In the genomic region with DNA sequence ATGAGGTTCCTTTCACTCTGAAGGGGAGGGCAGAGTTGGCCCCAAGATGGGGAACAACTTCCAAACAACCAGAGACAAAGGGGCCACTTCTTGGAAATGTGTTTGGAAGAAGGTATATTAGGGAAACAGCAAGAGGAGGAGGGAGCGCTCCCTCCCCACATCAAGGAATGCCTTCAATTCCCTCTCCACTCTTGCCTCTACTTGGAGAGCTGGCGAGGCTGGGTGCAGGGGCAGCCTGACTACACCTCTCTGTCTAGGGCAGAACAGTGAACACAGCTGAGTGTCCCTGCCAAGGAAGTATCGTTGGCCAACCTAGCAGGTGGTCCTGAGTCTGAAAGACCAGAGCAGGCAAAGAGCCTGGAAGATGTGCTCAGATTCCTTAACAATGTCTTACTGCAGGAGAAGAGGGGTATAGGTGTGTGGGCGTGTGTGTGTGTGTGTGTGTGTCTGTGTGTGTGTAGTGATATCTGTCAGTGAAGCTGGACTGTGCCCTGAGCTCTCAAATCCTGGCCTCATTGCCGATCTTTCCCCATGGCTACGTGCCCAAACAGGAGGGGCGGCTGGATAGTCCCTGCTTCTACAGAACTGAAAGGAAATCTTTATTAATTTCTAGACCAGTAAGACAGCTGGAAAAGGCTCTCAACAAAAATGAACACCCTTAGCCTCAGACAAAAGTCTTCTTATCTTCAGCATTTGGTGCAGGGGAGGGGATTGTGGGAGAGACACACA, we compare ENCODE assay signal across 15 cellular contexts. TPM values are rescaled to one million over a fixed set of nuclear protein-coding genes. Genes with fewer than 3 reads are reported as not detected.
DNase-seq lines count a peak whose midpoint lies in the region; ATAC-seq and TF ChIP-seq lines count a peak whose summit lies in the region.
"Had no signal": no experiment of that assay in that cellular context is flagged by ENCODE, and none has a peak within 500 bp of the region (broad histone marks: within the 10 kb centered on the region; RNA-seq: fewer than 3 reads in every experiment).

No MANE protein-coding gene starts in this region.

- DNase-seq in NCI-H2196 (lab: John Stamatoyannopoulos, UW; ENCODE audit: unreplicated experiment) (peak; percentile 3), NCI-H2196 treated with DMSO at 0.1 percent for 48 hours (lab: John Stamatoyannopoulos, UW; ENCODE audit: unreplicated experiment) (no peak), caudate nucleus (lab: John Stamatoyannopoulos, UW) (peak in 45 of 61 donors; percentile 7 to 89 (median 50)), right lobe of liver (peak in 2 of 3 donors; percentile 44 to 51), substantia nigra (lab: John Stamatoyannopoulos, UW) (peak in 39 of 49 donors; percentile 4 to 81 (median 51)), tibial nerve (ENCODE audit: low spot score in 2 of 2) (no peak)
- no peak for DNase-seq in stimulated activated naive CD4-positive, alpha-beta T cell (lab: John Stamatoyannopoulos, UW)
- DNase-seq: activated gamma-delta T cell; mesenchymal stem cell; NCI-H748 treated with DMSO at 0.1 percent for 48 hours; stimulated activated CD4-positive, alpha-beta T cell treated with anti-CD3 and anti-CD28 coated beads, Interleukin-15, amount 100 ng/mL, for 24 hours had no signal

- no peak for TF ChIP-seq EP300 in tibial nerve (IDR thresholded peaks at IDR 0.05)

- ATAC-seq in right lobe of liver: peak; percentile 43 to 85 (median 64)
- no peak for ATAC-seq in HG03378 (IDR thresholded peaks at IDR 0.05; ENCODE audit: unreplicated experiment)
- ATAC-seq: A549 had no signal

- no peaks in the 10 kb centered on the region for H3K4me1 ChIP-seq in right lobe of liver
- H3K4me1 ChIP-seq in tibial nerve: peaks cover 0 to 6% (median 1%) of the 10 kb centered on the region in 4 donors
- H3K4me1 ChIP-seq: A549, suprapubic skin had no signal

- 23% methylated on average over 5 of the region's 7 CpGs for WGBS in right lobe of liver (ENCODE audit: insufficient coverage, low coverage, low lambda C conversion rate, missing lambda C conversion rate)
- WGBS in tibial nerve, 2 donors: 37 to 41% methylated on average over 7 of the region's 7 CpGs

- TF ChIP-seq CTCF in right lobe of liver (IDR thresholded peaks at IDR 0.05) (no peak), tibial nerve (IDR thresholded peaks at IDR 0.05) (no peak)

- intact Hi-C loops in right lobe of liver (cut with DNase I): no loop called here

- no peaks in the 10 kb centered on the region for H3K9me3 ChIP-seq in right lobe of liver
- H3K9me3 ChIP-seq in tibial nerve: peaks cover 0 to 18% (median 2%) of the 10 kb centered on the region in 4 donors
- H3K9me3 ChIP-seq: suprapubic skin had no signal

- TF ChIP-seq POLR2A in right lobe of liver (IDR thresholded peaks at IDR 0.05) (no peak), tibial nerve (IDR thresholded peaks at IDR 0.05) (no peak)

- no peak overlapping the region for H3K4me3 ChIP-seq in right lobe of liver
- no peak overlapping the region for H3K4me3 ChIP-seq in tibial nerve
- H3K4me3 ChIP-seq: A549, suprapubic skin had no signal

- H3K27ac ChIP-seq in caudate nucleus (ENCODE audit: low read depth, low read length) (peak overlapping the region; percentile 66), right lobe of liver (no peak overlapping the region), substantia nigra (ENCODE audit: low read depth, low read length, poor library complexity, severe bottlenecking) (no peak overlapping the region), tibial nerve (no peak overlapping the region)
- H3K27ac ChIP-seq: A549, suprapubic skin had no signal

- H3K36me3 ChIP-seq in right lobe of liver (no peaks in the 10 kb centered on the region), tibial nerve (no peaks in the 10 kb centered on the region)
- H3K36me3 ChIP-seq: suprapubic skin had no signal

- H3K27me3 ChIP-seq in right lobe of liver (no peaks in the 10 kb centered on the region), tibial nerve (no peaks in the 10 kb centered on the region)
- H3K27me3 ChIP-seq: suprapubic skin had no signal

RNA-seq across cellular contexts. Expression of gene PAMR1, which starts 46.8 kb away (rescaled TPM):
- total RNA-seq in right lobe of liver: 1 to 10 TPM; 2.0 to 4.2 (median 2.8) TPM
- 10 to 100 TPM in 1 of 4 donors, 1 to 10 TPM in 3; 6.9 to 10.8 (median 7.7) TPM for total RNA-seq in tibial nerve
- total RNA-seq: T-helper 1 cell treated with Interleukin-12 subunit alpha and Interleukin-12 subunit beta and Interleukin-4 antibody, amounts not matched to agents 30 ng/mL and 1 ng/mL, for 36 hours had no signal

RNA-seq across cellular contexts. Expression of gene SLC1A2, which starts 59.2 kb away (rescaled TPM):
- total RNA-seq in right lobe of liver (10 to 100 TPM in 4 of 6 experiments, 1 to 10 TPM in 2; 7.6 to 87.4 (median 13.3) TPM), tibial nerve (under 1 TPM; 0.22 to 0.60 (median 0.41) TPM)
- total RNA-seq: T-helper 1 cell treated with Interleukin-12 subunit alpha and Interleukin-12 subunit beta and Interleukin-4 antibody, amounts not matched to agents 30 ng/mL and 1 ng/mL, for 36 hours had no signal

Comparison
In these comparisons a context has a peak if more than half of its experiments do, and no peak if none do; other contexts are left out.
1. DNase-seq: peak in NCI-H2196 (single experiment), caudate nucleus (45 of 61), right lobe of liver (2 of 3) and substantia nigra (39 of 49); none in NCI-H2196 treated with DMSO at 0.1 percent for 48 hours (single experiment), stimulated activated naive CD4-positive, alpha-beta T cell (0 of 6) and tibial nerve (0 of 2).
2. RNA of gene SLC1A2, which starts 59.2 kb away (total RNA-seq): 7.6 to 87.4 TPM in right lobe of liver; 0.22 to 0.60 TPM in tibial nerve; every median in the first group is over 4 times any median in the second.